In genomic region chr12:10610188-10610587, GRCh38 we compare ENCODE assay signal across 26 cellular contexts.
"Had no signal": no experiment of that assay in that cellular context is flagged by ENCODE, and none has a peak within 500 bp of the region (broad histone marks: within the 10 kb centered on the region; RNA-seq: fewer than 3 reads in every experiment).

No MANE protein-coding gene starts in this region.

- DNase-seq: activated CD4-positive, alpha-beta T cell treated with anti-CD3 and anti-CD28 coated beads for 48 hours; activated CD4-positive, alpha-beta T cell treated with anti-CD3 and anti-CD28 coated beads, Interleukin-2, amount 50 U/mL, for 4 hours; activated CD4-positive, CD25-positive, alpha-beta regulatory T cell treated with anti-CD3 and anti-CD28 coated beads, Interleukin-2, amount 50 U/mL, for 72 hours; activated CD8-positive, alpha-beta memory T cell treated with anti-CD3 and anti-CD28 coated beads for 24 hours; activated naive CD4-positive, alpha-beta T cell treated with anti-CD3 and anti-CD28 coated beads, Interleukin-2, amount 50 U/mL, for 16 hours; activated T-cell treated with anti-CD3 and anti-CD28 coated beads, Interleukin-2, amount 50 U/mL, for 48 hours; brain microvascular endothelial cell; IMR-90; KG1; NCI-H1092; NCI-H1417; NCI-H1930; NCI-H2107; NCI-H2171 treated with DMSO at 0.1 percent for 48 hours; NCI-H226; NCI-H510A; NCI-H526 treated with DMSO at 0.1 percent for 48 hours; Peyer's patch; Right ventricle myocardium superior; SJCRH30; SK-N-SH; T-helper 1 cell; T-helper 9 cell had no signal

- H3K9ac ChIP-seq: SK-N-SH had no signal

- ATAC-seq: WTC11 had no signal

- H3K4me3 Mint-ChIP-seq: WTC11 had no signal

- H3K9me3 Mint-ChIP-seq: WTC11 had no signal

- H3K27ac Mint-ChIP-seq: WTC11 had no signal

- H3K4me3 ChIP-seq: cardiac muscle cell, Peyer's patch, SJCRH30 had no signal

- H3K27me3 ChIP-seq: brain microvascular endothelial cell, cardiac muscle cell, Peyer's patch, SJCRH30 had no signal

- H3K9me2 ChIP-seq: SK-N-SH had no signal

- H3K27ac ChIP-seq: brain microvascular endothelial cell, cardiac muscle cell, Peyer's patch, RWPE1, SJCRH30 had no signal

- H3K4me2 ChIP-seq: SK-N-SH had no signal

- H3K9me3 ChIP-seq: Peyer's patch, SJCRH30, SK-N-SH had no signal
